Comparison of ENCODE assay signal across 15 cellular contexts in the genomic region with DNA sequence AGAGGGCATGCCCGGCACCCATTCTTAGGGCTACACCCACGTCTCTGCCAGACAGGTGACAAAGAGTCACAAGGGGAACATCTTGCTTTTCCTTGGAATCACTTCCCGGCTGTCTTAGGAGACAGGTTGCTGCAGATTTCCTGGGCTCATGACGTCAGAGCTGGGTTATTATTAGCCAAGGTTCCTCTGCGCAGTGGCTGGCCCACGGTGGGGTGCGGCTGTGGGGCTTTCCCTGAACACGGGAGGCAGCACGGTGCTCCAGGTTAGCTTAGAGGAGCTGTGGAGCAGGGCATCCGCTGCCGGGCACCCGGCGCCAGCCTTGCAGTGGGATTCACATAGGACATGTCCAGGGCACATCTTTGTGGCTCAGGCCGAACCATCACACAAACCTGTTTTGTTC.
"Had no signal": no experiment of that assay in that cellular context is flagged by ENCODE, and none has a peak within 500 bp of the region (broad histone marks: within the 10 kb centered on the region; RNA-seq: fewer than 3 reads in every experiment).

No MANE protein-coding gene starts in this region.

- DNase-seq: activated CD4-positive, alpha-beta T cell treated with anti-CD3 and anti-CD28 coated beads, Interleukin-2, amount 10 ng/mL, durations not matched to agents 7 days and 5 days; activated naive CD8-positive, alpha-beta T cell treated with anti-CD3 and anti-CD28 coated beads, Interleukin-2, amount 10 ng/mL, durations not matched to agents 7 days and 5 days; foreskin fibroblast; heart left ventricle; left lung; natural killer cell; small intestine; stimulated activated CD4-positive, alpha-beta T cell treated with anti-CD3 and anti-CD28 coated beads, Interleukin-4, amount 100 ng/mL, for 4 hours; stimulated activated CD8-positive, alpha-beta memory T cell treated with anti-CD3 and anti-CD28 coated beads, Interleukin-4, amount 100 ng/mL, for 48 hours; SW 1271; testis had no signal

- H3K27ac ChIP-seq: heart left ventricle, left lung, SJSA1, upper lobe of left lung had no signal

- H3K4me3 Mint-ChIP-seq: activated CD4-positive, alpha-beta T cell treated with anti-CD3 and anti-CD28 coated beads, Interleukin-2, amount 10 ng/mL, durations not matched to agents 7 days and 5 days; activated naive CD8-positive, alpha-beta T cell treated with anti-CD3 and anti-CD28 coated beads, Interleukin-2, amount 10 ng/mL, durations not matched to agents 7 days and 5 days; activated T-helper 1 cell treated with anti-CD3 and anti-CD28 coated beads, Interleukin-12 subunit alpha, Interleukin-12 subunit beta, Interleukin-2, Interleukin-4 antibody, amounts not matched to agents 30 ng/mL and 10 ng/mL and 1 ng/mL, durations not matched to agents 14 hours and 24 hours and 36 hours; natural killer cell; stimulated activated naive CD8-positive, alpha-beta T cell treated with anti-CD3 and anti-CD28 coated beads, Interleukin-15, Interleukin-2, amounts not matched to agents 100 ng/mL and 50 ng/mL, for 24 hours had no signal

- H3K27me3 ChIP-seq: heart left ventricle, left lung, SJSA1, testis, upper lobe of left lung had no signal

- ATAC-seq: left lung, natural killer cell had no signal

- H3K27me3 Mint-ChIP-seq: activated CD4-positive, alpha-beta T cell treated with anti-CD3 and anti-CD28 coated beads, Interleukin-2, amount 10 ng/mL, durations not matched to agents 7 days and 5 days; activated naive CD8-positive, alpha-beta T cell treated with anti-CD3 and anti-CD28 coated beads, Interleukin-2, amount 10 ng/mL, durations not matched to agents 7 days and 5 days; stimulated activated naive CD8-positive, alpha-beta T cell treated with anti-CD3 and anti-CD28 coated beads, Interleukin-15, Interleukin-2, amounts not matched to agents 100 ng/mL and 50 ng/mL, for 24 hours had no signal

- H3K4me1 Mint-ChIP-seq: activated CD4-positive, alpha-beta T cell treated with anti-CD3 and anti-CD28 coated beads, Interleukin-2, amount 10 ng/mL, durations not matched to agents 7 days and 5 days had no signal

- H3K4me1 ChIP-seq: heart left ventricle, left lung, upper lobe of left lung had no signal

- H3K9me3 Mint-ChIP-seq: activated CD4-positive, alpha-beta T cell treated with anti-CD3 and anti-CD28 coated beads, Interleukin-2, amount 10 ng/mL, durations not matched to agents 7 days and 5 days; activated naive CD8-positive, alpha-beta T cell treated with anti-CD3 and anti-CD28 coated beads, Interleukin-2, amount 10 ng/mL, durations not matched to agents 7 days and 5 days; activated T-helper 1 cell treated with anti-CD3 and anti-CD28 coated beads, Interleukin-12 subunit alpha, Interleukin-12 subunit beta, Interleukin-2, Interleukin-4 antibody, amounts not matched to agents 30 ng/mL and 10 ng/mL and 1 ng/mL, durations not matched to agents 14 hours and 24 hours and 36 hours; natural killer cell; stimulated activated naive CD8-positive, alpha-beta T cell treated with anti-CD3 and anti-CD28 coated beads, Interleukin-15, Interleukin-2, amounts not matched to agents 100 ng/mL and 50 ng/mL, for 24 hours had no signal

- H3K4me3 ChIP-seq: heart left ventricle, left lung, SJSA1, testis, upper lobe of left lung had no signal

- H3K27ac Mint-ChIP-seq: activated CD4-positive, alpha-beta T cell treated with anti-CD3 and anti-CD28 coated beads, Interleukin-2, amount 10 ng/mL, durations not matched to agents 7 days and 5 days; activated naive CD8-positive, alpha-beta T cell treated with anti-CD3 and anti-CD28 coated beads, Interleukin-2, amount 10 ng/mL, durations not matched to agents 7 days and 5 days; activated T-helper 1 cell treated with anti-CD3 and anti-CD28 coated beads, Interleukin-12 subunit alpha, Interleukin-12 subunit beta, Interleukin-2, Interleukin-4 antibody, amounts not matched to agents 30 ng/mL and 10 ng/mL and 1 ng/mL, durations not matched to agents 14 hours and 24 hours and 36 hours had no signal
